In genomic region chr5:40410939-40411635, GRCh38 we compare ENCODE assay signal across 9 cellular contexts.
A peak's percentile ranks its signal among the peaks of the same experiment; 100 is the strongest.
DNase-seq lines count a peak whose midpoint lies in the region; ATAC-seq lines count a peak whose summit lies in the region.
"Had no signal": no experiment of that assay in that cellular context is flagged by ENCODE, and none has a peak within 500 bp of the region (broad histone marks: within the 10 kb centered on the region; RNA-seq: fewer than 3 reads in every experiment).

No MANE protein-coding gene starts in this region.

- no peak for DNase-seq in activated T-cell treated with anti-CD3 and anti-CD28 coated beads, Interleukin-2, amount 50 U/mL, for 24 hours
- no peak for DNase-seq in activated T-cell treated with anti-CD3 and anti-CD28 coated beads, Interleukin-2, amount 50 U/mL, for 48 hours
- no peak for DNase-seq in activated CD8-positive, alpha-beta T cell treated with anti-CD3 and anti-CD28 coated beads, Interleukin-2, amount 10 ng/mL, durations not matched to agents 7 days and 5 days
- DNase-seq in iris pigment epithelial cell (ENCODE audit: low read depth) (peak; percentile 75), NCI-H2107 (lab: John Stamatoyannopoulos, UW) (no peak)
- DNase-seq in NK-92 treated with Interleukin-12 subunit alpha and Interleukin-12 subunit beta, amount 100 ng/mL, for 24 hours (lab: John Stamatoyannopoulos, UW), result no peak
- DNase-seq: H9 had no signal

- peaks cover 11% of the 10 kb centered on the region for H3K9me3 Mint-ChIP-seq in activated T-cell treated with anti-CD3 and anti-CD28 coated beads, Interleukin-2, amount 50 U/mL, for 24 hours
- peaks cover 4% of the 10 kb centered on the region for H3K9me3 Mint-ChIP-seq in activated CD8-positive, alpha-beta T cell treated with anti-CD3 and anti-CD28 coated beads, Interleukin-2, amount 10 ng/mL, durations not matched to agents 7 days and 5 days (ENCODE audit: insufficient read depth)
- H3K9me3 Mint-ChIP-seq: H9 had no signal

- peak overlapping the region; percentile 97 for H3K27ac Mint-ChIP-seq in activated T-cell treated with anti-CD3 and anti-CD28 coated beads, Interleukin-2, amount 50 U/mL, for 24 hours
- H3K27ac Mint-ChIP-seq in activated CD8-positive, alpha-beta T cell treated with anti-CD3 and anti-CD28 coated beads, Interleukin-2, amount 10 ng/mL, durations not matched to agents 7 days and 5 days, result peak overlapping the region; percentile 91
- H3K27ac Mint-ChIP-seq: H9 had no signal

- peaks cover 64% of the 10 kb centered on the region for H3K4me1 Mint-ChIP-seq in activated T-cell treated with anti-CD3 and anti-CD28 coated beads, Interleukin-2, amount 50 U/mL, for 24 hours (ENCODE audit: low read depth)
- H3K4me1 Mint-ChIP-seq in activated CD8-positive, alpha-beta T cell treated with anti-CD3 and anti-CD28 coated beads, Interleukin-2, amount 10 ng/mL, durations not matched to agents 7 days and 5 days (ENCODE audit: low read depth), result peaks cover 55% of the 10 kb centered on the region

- no peaks in the 10 kb centered on the region for H3K36me3 ChIP-seq in thymus (ENCODE audit: control insufficient read depth, insufficient read depth)

- no peaks in the 10 kb centered on the region for H3K9me3 ChIP-seq in thymus (ENCODE audit: control insufficient read depth)

- peaks cover 24% of the 10 kb centered on the region for H3K4me1 ChIP-seq in thymus (ENCODE audit: control insufficient read depth, insufficient read depth, low read length)

- POLR2A ChIA-PET in activated CD8-positive, alpha-beta T cell treated with anti-CD3 and anti-CD28 coated beads, Interleukin-2, amount 10 ng/mL, durations not matched to agents 7 days and 5 days (lab: Charles Lee), result interaction anchor here (0.6 to 2.8 kb wide), 15 partner anchors 10 to 271 kb away, joined by 3 to 18 read pairs (median 6); partner anchors contain the start of gene PTGER4

- WGBS in thymus, result 77% methylated on average over 3 of the region's 3 CpGs

- no peaks in the 10 kb centered on the region for H3K27me3 Mint-ChIP-seq in activated T-cell treated with anti-CD3 and anti-CD28 coated beads, Interleukin-2, amount 50 U/mL, for 24 hours
- no peaks in the 10 kb centered on the region for H3K27me3 Mint-ChIP-seq in activated CD8-positive, alpha-beta T cell treated with anti-CD3 and anti-CD28 coated beads, Interleukin-2, amount 10 ng/mL, durations not matched to agents 7 days and 5 days (ENCODE audit: low read depth)

- CTCF ChIA-PET in activated CD8-positive, alpha-beta T cell treated with anti-CD3 and anti-CD28 coated beads, Interleukin-2, amount 10 ng/mL, durations not matched to agents 7 days and 5 days (lab: Charles Lee), result interaction anchor here (0.8 to 4.9 kb wide), 15 partner anchors 8 to 462 kb away, joined by 3 to 21 read pairs (median 4); partner anchors contain the start of gene PTGER4

- peak overlapping the region; percentile 53 for H3K4me3 Mint-ChIP-seq in activated T-cell treated with anti-CD3 and anti-CD28 coated beads, Interleukin-2, amount 50 U/mL, for 24 hours
- peak overlapping the region; percentile 60 for H3K4me3 Mint-ChIP-seq in activated CD8-positive, alpha-beta T cell treated with anti-CD3 and anti-CD28 coated beads, Interleukin-2, amount 10 ng/mL, durations not matched to agents 7 days and 5 days
- H3K4me3 Mint-ChIP-seq: H9 had no signal

- H3K36me3 Mint-ChIP-seq in activated T-cell treated with anti-CD3 and anti-CD28 coated beads, Interleukin-2, amount 50 U/mL, for 24 hours (ENCODE audit: low read depth), result peaks cover 25% of the 10 kb centered on the region
- H3K36me3 Mint-ChIP-seq in activated CD8-positive, alpha-beta T cell treated with anti-CD3 and anti-CD28 coated beads, Interleukin-2, amount 10 ng/mL, durations not matched to agents 7 days and 5 days (ENCODE audit: low read depth), result peaks cover 23% of the 10 kb centered on the region

- H3K27me3 ChIP-seq in thymus (ENCODE audit: control insufficient read depth, insufficient read depth), result no peaks in the 10 kb centered on the region

- H3K4me3 ChIP-seq in thymus (ENCODE audit: low read length), result no peak overlapping the region

- H3K27ac ChIP-seq in thymus (ENCODE audit: low read depth), result peak overlapping the region; percentile 78

- no peak for ATAC-seq in activated CD8-positive, alpha-beta T cell treated with anti-CD3 and anti-CD28 coated beads, Interleukin-2, amount 10 ng/mL, durations not matched to agents 7 days and 5 days
- no peak for ATAC-seq in GM19035 (IDR thresholded peaks at IDR 0.05; ENCODE audit: unreplicated experiment)
